In the genomic region with DNA sequence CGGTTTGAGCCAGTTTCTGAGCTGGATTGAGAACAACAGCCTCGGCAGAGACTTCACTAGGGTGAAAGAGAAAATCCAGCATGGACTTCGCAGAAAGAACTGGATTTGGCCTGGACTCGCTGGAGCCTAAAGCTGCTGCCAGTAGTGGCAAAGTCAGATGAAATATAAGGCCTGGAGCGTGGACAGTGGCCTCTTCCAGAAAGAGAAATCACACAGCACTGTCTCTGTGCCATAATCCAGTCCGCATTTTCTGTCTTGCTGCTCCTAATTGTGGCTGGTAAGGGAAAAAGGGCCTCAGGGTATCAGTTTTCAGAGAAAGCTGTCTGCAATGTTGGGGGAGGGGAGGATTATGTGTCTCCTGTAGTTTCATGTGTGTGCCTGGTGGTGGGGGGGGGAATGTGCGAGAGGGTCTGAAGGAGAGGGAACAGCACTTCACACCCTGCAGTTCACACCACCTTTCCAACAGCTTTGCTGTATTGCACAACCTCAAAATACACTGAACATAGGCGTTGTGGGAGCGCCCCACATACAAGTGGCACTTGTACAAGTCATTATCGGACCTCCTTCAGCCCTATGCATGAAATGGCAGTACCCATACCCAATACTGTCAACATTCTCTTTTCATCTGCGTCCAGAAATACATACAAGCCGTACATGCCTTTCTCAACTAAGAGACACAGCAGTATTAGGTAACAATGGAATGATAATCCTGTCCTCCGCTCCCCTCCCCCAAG, we compare ENCODE assay signal across 8 cellular contexts.
DNase-seq lines count a peak whose midpoint lies in the region; ATAC-seq and TF ChIP-seq lines count a peak whose summit lies in the region.

No MANE protein-coding gene starts in this region.

- H3K4me3 Mint-ChIP-seq in activated naive CD4-positive, alpha-beta T cell treated with anti-CD3 and anti-CD28 coated beads, Interleukin-2, amount 50 U/mL, for 24 hours: peak overlapping the region; percentile 77

- H3K9me3 Mint-ChIP-seq in activated naive CD4-positive, alpha-beta T cell treated with anti-CD3 and anti-CD28 coated beads, Interleukin-2, amount 50 U/mL, for 24 hours: peaks cover 4% of the 10 kb centered on the region

- peaks cover 58% of the 10 kb centered on the region for H3K4me1 Mint-ChIP-seq in activated naive CD4-positive, alpha-beta T cell treated with anti-CD3 and anti-CD28 coated beads, Interleukin-2, amount 50 U/mL, for 24 hours

- no peaks in the 10 kb centered on the region for H3K27me3 ChIP-seq in osteoblast (ENCODE audit: insufficient read depth, low read length)

- H3K79me2 ChIP-seq in osteoblast (ENCODE audit: insufficient read depth, low read length): no peaks in the 10 kb centered on the region

- H3K4me1 ChIP-seq in osteoblast (ENCODE audit: insufficient read depth, low read length): peaks cover 49% of the 10 kb centered on the region

- peak overlapping the region; percentile 88 for H2AFZ ChIP-seq in osteoblast (ENCODE audit: low read length)

- DNase-seq in DMS 273 (lab: John Stamatoyannopoulos, UW; ENCODE audit: unreplicated experiment): peak; percentile 100
- DNase-seq in M059J (ENCODE audit: low read depth): peak; percentile 99
- peak; percentile 100 for DNase-seq in SK-N-DZ (ENCODE audit: low spot score)
- DNase-seq in glomerular endothelial cell (ENCODE audit: extremely low read depth, low read depth, low spot score): peak; percentile 97
- peak; percentile 93 for DNase-seq in osteoblast (ENCODE audit: insufficient read length, low spot score, missing footprints)

- H3K27ac Mint-ChIP-seq in activated naive CD4-positive, alpha-beta T cell treated with anti-CD3 and anti-CD28 coated beads, Interleukin-2, amount 50 U/mL, for 24 hours: peak overlapping the region; percentile 96

- H3K27ac ChIP-seq in osteoblast (ENCODE audit: low read depth, low read length) (peak overlapping the region; percentile 84), temporal lobe (ENCODE audit: low read depth, low read length) (peak overlapping the region; percentile 89)

- H3K4me3 ChIP-seq in osteoblast (ENCODE audit: insufficient read depth, low read length): peak overlapping the region; percentile 28

- H3K9me3 ChIP-seq in osteoblast (ENCODE audit: low read depth, low read length): no peaks in the 10 kb centered on the region

- peaks cover 2% of the 10 kb centered on the region for H3K36me3 Mint-ChIP-seq in activated naive CD4-positive, alpha-beta T cell treated with anti-CD3 and anti-CD28 coated beads, Interleukin-2, amount 50 U/mL, for 24 hours

- peak overlapping the region; percentile 62 for H3K4me2 ChIP-seq in osteoblast (ENCODE audit: insufficient read depth, low read length)

- H4K20me1 ChIP-seq in osteoblast (ENCODE audit: insufficient read depth, low read length): no peaks in the 10 kb centered on the region

- no peaks in the 10 kb centered on the region for H3K36me3 ChIP-seq in osteoblast (ENCODE audit: insufficient read depth, low read length)

- ATAC-seq in GM21825 (IDR thresholded peaks at IDR 0.05; ENCODE audit: unreplicated experiment): peak; percentile 61

- no peak for TF ChIP-seq CTCF in osteoblast (IDR thresholded peaks at IDR 0.05; ENCODE audit: extremely low read depth, low read depth, low read length)

- no peaks in the 10 kb centered on the region for H3K27me3 Mint-ChIP-seq in activated naive CD4-positive, alpha-beta T cell treated with anti-CD3 and anti-CD28 coated beads, Interleukin-2, amount 50 U/mL, for 24 hours

Comparison
In these comparisons a context has a peak if more than half of its experiments do, and no peak if none do; other contexts are left out.
1. Peak in every context shown above with its lines: DNase-seq, ATAC-seq, H3K4me3 ChIP-seq and H3K27ac ChIP-seq.